Comparison of ENCODE assay signal across 8 cellular contexts in genomic region chr22:37674951-37675929, GRCh38. TPM values are rescaled to one million over a fixed set of nuclear protein-coding genes. Genes with fewer than 3 reads are reported as not detected.
DNase-seq lines count a peak whose midpoint lies in the region; TF ChIP-seq lines count a peak whose summit lies in the region.

TSS of gene LGALS1 (plus strand) at chr22:37675636. CDS start at chr22:37675703, 67 bp downstream.

- TF ChIP-seq POLR2A in GM19193 (IDR thresholded peaks at IDR 0.05; ENCODE audit: extremely low read depth, insufficient read depth, insufficient read length) (peak; percentile 79), vagina (IDR thresholded peaks at IDR 0.05) (peak in 1 of 2 donors; percentile 60)

- H3K27ac ChIP-seq in BLaER1 treated with 17β-estradiol and CSF1 and Interleukin-3, amounts not matched to agents 10 nM and 100 nM: peak within 1 kb of the TSS; percentile 60 to 93 (median 87)
- H3K27ac ChIP-seq in HUES48 (ENCODE audit: low read depth, low read length): peak within 1 kb of the TSS; percentile 70
- peak within 1 kb of the TSS; percentile 86 for H3K27ac ChIP-seq in SK-N-MC
- H3K27ac ChIP-seq in osteoblast (ENCODE audit: low read depth, low read length): peak within 1 kb of the TSS; percentile 83
- H3K27ac ChIP-seq in vagina: peak within 1 kb of the TSS; percentile 98

- peaks cover 0 to 30% (median 6%) of the 10 kb centered on the region in 11 experiments; a peak in 13 of 22 replicates for H3K36me3 ChIP-seq in BLaER1 treated with 17β-estradiol and CSF1 and Interleukin-3, amounts not matched to agents 10 nM and 100 nM
- H3K36me3 ChIP-seq in HUES48 (ENCODE audit: control insufficient read depth, insufficient read depth, low read length) (no peaks in the 10 kb centered on the region), SK-N-MC (ENCODE audit: insufficient read depth, low read length) (no peaks in the 10 kb centered on the region), adipocyte (ENCODE audit: control insufficient read depth, insufficient read depth, low read length, severe bottlenecking) (peaks cover 24% of the 10 kb centered on the region), osteoblast (ENCODE audit: insufficient read depth, low read length) (peaks cover 26% of the 10 kb centered on the region), vagina (peaks cover 0 to 8% of the 10 kb centered on the region in 2 donors)

- intact Hi-C loops in head of caudate nucleus (cut with DNase I): no loop called here
- intact Hi-C loops in vagina (cut with DNase I): loop anchor here (5.0 kb wide), 2 partner anchors 33 to 43 kb away; no protein-coding TSS in a partner anchor

- H3K79me2 ChIP-seq in osteoblast (ENCODE audit: insufficient read depth, low read length): peaks cover 28% of the 10 kb centered on the region

- peaks cover 43 to 87% (median 74%) of the 10 kb centered on the region in 10 experiments for H3K4me1 ChIP-seq in BLaER1 treated with 17β-estradiol and CSF1 and Interleukin-3, amounts not matched to agents 10 nM and 100 nM
- H3K4me1 ChIP-seq in HUES48 (ENCODE audit: control insufficient read depth, insufficient read depth, low read length) (0 out of 2 replicates have a peak, but pooled peaks cover 7% of the 10 kb centered on the region), adipocyte (ENCODE audit: control insufficient read depth, insufficient read depth, low read length) (peaks cover 20% of the 10 kb centered on the region), osteoblast (ENCODE audit: insufficient read depth, low read length) (peaks cover 17% of the 10 kb centered on the region), vagina (peaks cover 67% of the 10 kb centered on the region)

- peaks cover 0 to 44% (median 0%) of the 10 kb centered on the region in 11 experiments; a peak in 8 of 22 replicates for H4K20me1 ChIP-seq in BLaER1 treated with 17β-estradiol and CSF1 and Interleukin-3, amounts not matched to agents 10 nM and 100 nM
- peaks cover 32% of the 10 kb centered on the region for H4K20me1 ChIP-seq in osteoblast (ENCODE audit: insufficient read depth, low read length)

- TF ChIP-seq CTCF in osteoblast (IDR thresholded peaks at IDR 0.05; ENCODE audit: extremely low read depth, low read depth, low read length): no peak
- TF ChIP-seq CTCF in vagina (IDR thresholded peaks at IDR 0.05): no peak

- DNase-seq in SK-N-MC (ENCODE audit: low read depth, low spot score) (no peak), adipocyte (ENCODE audit: low read depth) (peak; percentile 99), head of caudate nucleus (peak; percentile 68 to 92 (median 82)), osteoblast (ENCODE audit: insufficient read length, low spot score, missing footprints) (peak; percentile 98), vagina (ENCODE audit: extremely low spot score in 2 of 2) (peak in 1 of 2 donors; percentile 99)

- peak within 1 kb of the TSS; percentile 77 to 88 (median 83) for H3K9ac ChIP-seq in BLaER1 treated with 17β-estradiol and CSF1 and Interleukin-3, amounts not matched to agents 10 nM and 100 nM
- H3K9ac ChIP-seq in HUES48 (ENCODE audit: low read depth, low read length) (no peak within 1 kb of the TSS), SK-N-MC (ENCODE audit: insufficient read length) (peak within 1 kb of the TSS; percentile 73), adipocyte (ENCODE audit: low read length) (peak within 1 kb of the TSS; percentile 98)

- H3K4me2 ChIP-seq in BLaER1 treated with 17β-estradiol and CSF1 and Interleukin-3, amounts not matched to agents 10 nM and 100 nM: peak within 1 kb of the TSS; percentile 80 to 99 (median 93)
- peak within 1 kb of the TSS; percentile 96 for H3K4me2 ChIP-seq in osteoblast (ENCODE audit: insufficient read depth, low read length)

- no peaks in the 10 kb centered on the region for H3K9me3 ChIP-seq in BLaER1 treated with 17β-estradiol and CSF1 and Interleukin-3, amounts not matched to agents 10 nM and 100 nM (replicated peaks in 1 of 11)
- H3K9me3 ChIP-seq in HUES48 (ENCODE audit: control insufficient read depth, insufficient read depth, low read length) (no peaks in the 10 kb centered on the region), SK-N-MC (ENCODE audit: low read depth, low read length) (no peaks in the 10 kb centered on the region), adipocyte (ENCODE audit: control insufficient read depth, low read length) (no peaks in the 10 kb centered on the region), osteoblast (ENCODE audit: low read depth, low read length) (no peaks in the 10 kb centered on the region), vagina (no peaks in the 10 kb centered on the region)

- peak within 1 kb of the TSS; percentile 48 to 90 (median 69) for H3K4me3 ChIP-seq in BLaER1 treated with 17β-estradiol and CSF1 and Interleukin-3, amounts not matched to agents 10 nM and 100 nM
- H3K4me3 ChIP-seq in HUES48 (ENCODE audit: low read depth, low read length): peak within 1 kb of the TSS; percentile 67
- H3K4me3 ChIP-seq in SK-N-MC: peak within 1 kb of the TSS; percentile 88
- peak within 1 kb of the TSS; percentile 95 for H3K4me3 ChIP-seq in adipocyte (ENCODE audit: low read length)
- peak within 1 kb of the TSS; percentile 99 for H3K4me3 ChIP-seq in osteoblast (ENCODE audit: insufficient read depth, low read length)
- H3K4me3 ChIP-seq in vagina: peak within 1 kb of the TSS; percentile 70 to 71

- peak within 1 kb of the TSS; percentile 70 for H2AFZ ChIP-seq in osteoblast (ENCODE audit: low read length)

- H3K27me3 ChIP-seq in BLaER1 treated with 17β-estradiol and CSF1 and Interleukin-3, amounts not matched to agents 10 nM and 100 nM: no peaks in the 10 kb centered on the region
- H3K27me3 ChIP-seq in HUES48 (ENCODE audit: control insufficient read depth, insufficient read depth, low read length): no peaks in the 10 kb centered on the region
- H3K27me3 ChIP-seq in adipocyte (replicated peaks; ENCODE audit: control insufficient read depth, insufficient read depth, low read length): no peaks in the 10 kb centered on the region
- no peaks in the 10 kb centered on the region for H3K27me3 ChIP-seq in osteoblast (ENCODE audit: insufficient read depth, low read length)
- no peaks in the 10 kb centered on the region for H3K27me3 ChIP-seq in vagina

RNA-seq across cellular contexts. Expression of gene LGALS1, which starts in this region (rescaled TPM):
- total RNA-seq in osteoblast (3,004 and 3,217 TPM in 2 replicates), vagina (1,638 TPM)
